ENCODE assay signal across 8 cellular contexts in the genomic region with DNA sequence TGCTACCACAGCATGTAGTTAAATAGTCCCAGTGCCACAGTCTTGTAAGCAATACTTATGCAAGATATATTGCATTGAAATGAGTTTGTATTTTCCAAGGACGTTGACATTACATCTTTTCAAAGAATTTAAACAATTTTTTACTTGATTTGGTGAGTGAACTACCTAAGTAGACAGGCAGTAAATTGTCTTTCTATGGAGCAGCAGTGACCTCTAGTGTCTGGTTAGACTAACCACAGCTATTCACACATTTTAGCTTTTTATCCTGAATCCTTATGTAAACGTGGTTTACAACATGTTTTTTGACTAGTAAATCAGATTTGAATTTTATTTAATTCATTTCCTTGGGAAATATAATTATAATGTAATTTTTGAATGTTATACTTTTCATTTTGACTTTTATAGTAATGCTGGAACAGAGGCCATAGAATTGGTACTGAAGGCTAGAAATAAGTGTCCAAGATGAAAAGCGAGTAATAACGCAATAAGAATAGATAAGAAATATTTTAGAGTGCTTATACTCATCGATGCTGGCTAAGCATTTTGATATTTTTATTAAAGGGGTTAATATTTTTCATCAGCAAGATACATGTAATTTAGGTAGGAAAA. TPM values are rescaled to one million over a fixed set of nuclear protein-coding genes. Genes with fewer than 3 reads are reported as not detected.
DNase-seq lines count a peak whose midpoint lies in the region; ATAC-seq and TF ChIP-seq lines count a peak whose summit lies in the region.

No MANE protein-coding gene starts in this region.

- intact Hi-C loops in adrenal gland (cut with DNase I) (no loop called here), thyroid gland (cut with DNase I) (no loop called here)

- peak; percentile 47 for DNase-seq in AG04449 (ENCODE audit: low read depth, low spot score)
- peak; percentile 20 for DNase-seq in NCI-H1694 treated with DMSO at 0.1 percent for 48 hours (lab: John Stamatoyannopoulos, UW)
- DNase-seq in adrenal gland = peak in 1 of 7 donors; percentile 11
- DNase-seq in iPS-NIHi7 (ENCODE audit: extremely low spot score) = peak; percentile 30
- DNase-seq in thyroid gland = no peak

- no peaks in the 10 kb centered on the region for H3K4me1 ChIP-seq in adrenal gland (replicated peaks in 1 of 2)
- no peaks in the 10 kb centered on the region for H3K4me1 ChIP-seq in thyroid gland

- H3K27ac ChIP-seq in adrenal gland (peak overlapping the region in 1 of 5 donors; percentile 4), thyroid gland (no peak overlapping the region)

- TF ChIP-seq CTCF in AG04449 (IDR thresholded peaks at IDR 0.05; ENCODE audit: insufficient read depth, low read length, missing control alignments) (peak; percentile 56), GM12874 (IDR thresholded peaks at IDR 0.05; ENCODE audit: insufficient read depth, low read depth, low read length) (peak; percentile 48; the same call in 1 of the 2 replicates), adrenal gland (IDR thresholded peaks at IDR 0.05) (peak; percentile 65 to 86 (median 80)), thyroid gland (IDR thresholded peaks at IDR 0.05) (peak; percentile 43 to 87 (median 68))

- H3K4me1 Mint-ChIP-seq in stimulated activated memory B cell treated with anti-CD40 and anti-IgM and Interleukin-4, amounts not matched to agents 10 μg/mL and 1 μg/mL and 100 μg/mL, for 72 hours = no peaks in the 10 kb centered on the region

- no peaks in the 10 kb centered on the region for H3K36me3 ChIP-seq in adrenal gland (replicated peaks in 1 of 2)
- H3K36me3 ChIP-seq in thyroid gland = no peaks in the 10 kb centered on the region

- H3K4me3 ChIP-seq in AG04449 (ENCODE audit: low read depth, low read length) (no peak overlapping the region), adrenal gland (no peak overlapping the region), thyroid gland (replicated peaks in 1 of 3) (no peak overlapping the region)

- H3K9me3 ChIP-seq in adrenal gland (replicated peaks in 1 of 3) (no peaks in the 10 kb centered on the region), thyroid gland (no peaks in the 10 kb centered on the region)

- H3K27ac Mint-ChIP-seq in stimulated activated memory B cell treated with anti-CD40 and anti-IgM and Interleukin-4, amounts not matched to agents 10 μg/mL and 1 μg/mL and 100 μg/mL, for 72 hours = no peak overlapping the region

- 17 to 26% (median 21%) methylated on average over 5 of the region's 5 CpGs for WGBS in adrenal gland, 4 donors
- 36% methylated on average over 5 of the region's 5 CpGs for WGBS in thyroid gland, 2 donors

- CTCF ChIA-PET in AG04449 (lab: Yijun Ruan, JAX) = interaction anchor here (0.8 to 1.6 kb wide), 5 partner anchors 14 to 751 kb away, joined by 3 to 5 read pairs (median 4); no protein-coding TSS in a partner anchor

- no peak overlapping the region for H3K4me3 Mint-ChIP-seq in stimulated activated memory B cell treated with anti-CD40 and anti-IgM and Interleukin-4, amounts not matched to agents 10 μg/mL and 1 μg/mL and 100 μg/mL, for 72 hours

- TF ChIP-seq POLR2A in adrenal gland (IDR thresholded peaks at IDR 0.05) = no peak
- TF ChIP-seq POLR2A in thyroid gland (IDR thresholded peaks at IDR 0.05) = no peak

- H3K9me3 Mint-ChIP-seq in stimulated activated memory B cell treated with anti-CD40 and anti-IgM and Interleukin-4, amounts not matched to agents 10 μg/mL and 1 μg/mL and 100 μg/mL, for 72 hours = no peaks in the 10 kb centered on the region

- H3K27me3 ChIP-seq in adrenal gland (peaks cover 26% of the 10 kb centered on the region), thyroid gland (peaks cover 3% of the 10 kb centered on the region)

- no peaks in the 10 kb centered on the region for H3K36me3 Mint-ChIP-seq in stimulated activated memory B cell treated with anti-CD40 and anti-IgM and Interleukin-4, amounts not matched to agents 10 μg/mL and 1 μg/mL and 100 μg/mL, for 72 hours

- POLR2A ChIA-PET in AG04449 (lab: Yijun Ruan, JAX) = no interaction called here

- peaks cover 29% of the 10 kb centered on the region for H3K27me3 Mint-ChIP-seq in stimulated activated memory B cell treated with anti-CD40 and anti-IgM and Interleukin-4, amounts not matched to agents 10 μg/mL and 1 μg/mL and 100 μg/mL, for 72 hours

- ATAC-seq in HG02678 (IDR thresholded peaks at IDR 0.05; ENCODE audit: unreplicated experiment) = peak; percentile 79
- no peak for ATAC-seq in stimulated activated memory B cell treated with anti-CD40 and anti-IgM and Interleukin-4, amounts not matched to agents 10 μg/mL and 1 μg/mL and 100 μg/mL, for 72 hours

RNA-seq across cellular contexts. Expression of a gene that starts 5.6 kb away (rescaled TPM):
- total RNA-seq in adrenal gland (1 to 10 TPM in 3 of 8 donors, under 1 TPM in 3, not detected in 2; 0.23 to 4.1 (median 1.3) TPM), thyroid gland (not detected)
- 1 to 10 TPM in 2 of 3 donors, under 1 TPM in 1; 0.40 to 4.4 (median 1.2) TPM for polyA plus RNA-seq in adrenal gland

Comparison
In these comparisons a context has a peak if more than half of its experiments do, and no peak if none do; other contexts are left out.
1. DNase-seq: peak in AG04449 (single experiment), NCI-H1694 treated with DMSO at 0.1 percent for 48 hours (single experiment) and iPS-NIHi7 (single experiment); none in thyroid gland (0 of 2).
2. Peak in every context shown above with its lines, with median percentiles within 50 percentile points of each other: CTCF ChIP-seq.